ENCODE assay signal across 1 cellular context in genomic region chr18:519019-519879, GRCh38.
A peak's percentile ranks its signal among the peaks of the same experiment; 100 is the strongest.
TF ChIP-seq lines count a peak whose summit lies in the region.

No MANE protein-coding gene starts in this region.

TF ChIP-seq in K562, 482 proteins besides CTCF, POLR2A, EP300 and RAD21 (continued from another document and continues in another):
- TF ChIP-seq FOSL1 (tag; conservative IDR thresholded peaks at IDR 0.05) (peak; percentile 67), HMGXB4 (CRISPR knock-in tag; IDR thresholded peaks at IDR 0.05) (no peak), ELF4 (CRISPR knock-in tag; IDR thresholded peaks at IDR 0.05) (no peak), SIRT6 (IDR thresholded peaks at IDR 0.05; ENCODE audit: low read depth, low read length) (no peak), ZNF146 (CRISPR knock-in tag; IDR thresholded peaks at IDR 0.05; ENCODE audit: unreplicated experiment) (no peak), ATF4 (CRISPR knock-in tag; IDR thresholded peaks at IDR 0.05) (peak; percentile 32; the same call in 1 of the 2 replicates), ZBTB49 (CRISPR knock-in tag; IDR thresholded peaks at IDR 0.05; ENCODE audit: borderline replicate concordance) (no peak), TRIM28 (IDR thresholded peaks at IDR 0.05) (peak; percentile 74; the same call in 1 of the 2 replicates), BRCA1 (IDR thresholded peaks at IDR 0.05) (no peak), BRCA1 (CRISPR knock-in tag; IDR thresholded peaks at IDR 0.05) (no peak), BHLHE40 (IDR thresholded peaks at IDR 0.05; ENCODE audit: low read length) (no peak), FOS (IDR thresholded peaks at IDR 0.05; ENCODE audit: extremely low read depth, insufficient read length) (no peak), SAP30 (IDR thresholded peaks at IDR 0.05; ENCODE audit: borderline replicate concordance, insufficient read depth, low read depth, low read length, poor library complexity, severe bottlenecking) (no peak), RNF219 (CRISPR knock-in tag; IDR thresholded peaks at IDR 0.05) (no peak), ZNF518B (CRISPR knock-in tag; IDR thresholded peaks at IDR 0.05) (no peak; the same call in 1 of the 2 replicates), CHD4 (IDR thresholded peaks at IDR 0.05; ENCODE audit: insufficient read depth, insufficient replicate concordance, low read depth, low read length, poor library complexity, severe bottlenecking) (no peak), CREB3L1 (IDR thresholded peaks at IDR 0.05; ENCODE audit: borderline replicate concordance, low read depth) (peak; percentile 35; the same call in 1 of the 2 replicates), ZEB2 (IDR thresholded peaks at IDR 0.05) (no peak), ZNF75A (CRISPR knock-in tag; IDR thresholded peaks at IDR 0.05) (no peak), SETDB1 (IDR thresholded peaks at IDR 0.05; ENCODE audit: low read length) (no peak), ZC3H4 (CRISPR knock-in tag; IDR thresholded peaks at IDR 0.05; ENCODE audit: borderline replicate concordance) (no peak), CREB5 (CRISPR knock-in tag; IDR thresholded peaks at IDR 0.05) (no peak), JUND (IDR thresholded peaks at IDR 0.05; ENCODE audit: borderline replicate concordance, low read depth, low read length) (peak; percentile 13; the same call in 1 of the 2 replicates), JUND (tag; IDR thresholded peaks at IDR 0.05; ENCODE audit: borderline replicate concordance, low read depth, low read length) (peak; percentile 73; the same call in 2 of the 3 replicates), HNRNPK (IDR thresholded peaks at IDR 0.05; ENCODE audit: low read depth, low read length, poor library complexity, severe bottlenecking) (no peak), E2F6 (IDR thresholded peaks at IDR 0.05; ENCODE audit: borderline replicate concordance in 1 of 2, extremely low read depth in 1 of 2, insufficient read depth in 1 of 2, insufficient read length in 1 of 2, low read depth in 1 of 2, low read length in 1 of 2, poor library complexity in 1 of 2, severe bottlenecking in 1 of 2) (peak; percentile 69 to 73), KLF1 (tag; IDR thresholded peaks at IDR 0.05) (no peak), ADNP (tag; IDR thresholded peaks at IDR 0.05) (no peak), ZMIZ1 (IDR thresholded peaks at IDR 0.05; ENCODE audit: low read depth in 2 of 2, low read length in 2 of 2) (no peak), NFE2L1 (tag; IDR thresholded peaks at IDR 0.05; ENCODE audit: borderline replicate concordance, low read depth) (peak; percentile 96), MCM5 (IDR thresholded peaks at IDR 0.05; ENCODE audit: low read depth) (no peak), RHOXF2B (CRISPR knock-in tag; conservative IDR thresholded peaks at IDR 0.05) (no peak), NFRKB (IDR thresholded peaks at IDR 0.05; ENCODE audit: low read depth) (no peak), ZNF311 (CRISPR knock-in tag; IDR thresholded peaks at IDR 0.05) (no peak), ZNF347 (CRISPR knock-in tag; IDR thresholded peaks at IDR 0.05; ENCODE audit: low read depth) (no peak), ZNF124 (CRISPR knock-in tag; IDR thresholded peaks at IDR 0.05) (no peak), GATAD2B (IDR thresholded peaks at IDR 0.05; ENCODE audit: borderline replicate concordance) (no peak), EWSR1 (IDR thresholded peaks at IDR 0.05; ENCODE audit: borderline replicate concordance, low read depth, partially characterized antibody) (no peak), TAF15 (IDR thresholded peaks at IDR 0.05; ENCODE audit: low read depth, low read length) (no peak), SP2 (IDR thresholded peaks at IDR 0.05; ENCODE audit: extremely low read depth, low read depth, low read length, poor library complexity, severe bottlenecking) (no peak), SLC30A9 (CRISPR knock-in tag; IDR thresholded peaks at IDR 0.05) (no peak), RBBP5 (IDR thresholded peaks at IDR 0.05; ENCODE audit: borderline replicate concordance, insufficient read depth, low read length, poor library complexity, severe bottlenecking) (peak; percentile 31), ZBTB34 (CRISPR knock-in tag; IDR thresholded peaks at IDR 0.05) (no peak), NR3C1 (CRISPR knock-in tag; IDR thresholded peaks at IDR 0.05) (no peak)
